ENCODE assay signal across 12 cellular contexts in the genomic region with DNA sequence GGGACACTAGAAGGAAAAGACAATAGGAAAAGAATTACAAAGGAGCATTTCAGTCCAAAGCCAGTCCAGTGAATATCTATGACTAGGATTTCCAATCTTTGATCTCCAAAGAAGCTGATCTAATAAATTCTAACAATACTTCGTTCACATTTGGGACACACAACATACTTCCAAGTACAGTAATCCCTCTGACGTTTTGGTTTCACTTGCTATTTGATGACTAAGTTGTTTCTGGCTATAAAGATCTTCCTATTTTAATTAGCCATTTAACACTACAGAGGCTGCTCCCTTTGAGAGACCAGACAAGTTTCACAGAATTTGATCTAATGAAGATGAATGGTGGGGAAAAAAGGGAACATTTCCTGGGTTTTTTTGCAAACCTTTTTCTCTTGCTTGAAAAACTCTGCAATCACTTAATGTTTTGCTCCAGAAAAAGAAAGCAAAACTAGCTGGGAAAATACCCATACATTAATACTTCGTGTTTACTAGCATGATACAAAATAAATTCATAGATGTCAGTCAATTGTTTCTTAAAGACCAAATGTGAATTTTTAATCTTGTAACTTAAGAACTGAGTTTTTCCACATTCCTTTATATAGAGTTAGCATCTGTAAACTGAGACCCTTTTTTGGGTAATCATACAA. TPM values are rescaled to one million over a fixed set of nuclear protein-coding genes. Genes with fewer than 3 reads are reported as not detected.
DNase-seq lines count a peak whose midpoint lies in the region; ATAC-seq and TF ChIP-seq lines count a peak whose summit lies in the region.
"Had no signal": no experiment of that assay in that cellular context is flagged by ENCODE, and none has a peak within 500 bp of the region (broad histone marks: within the 10 kb centered on the region; RNA-seq: fewer than 3 reads in every experiment).

No MANE protein-coding gene starts in this region.

- CTCF ChIA-PET in MCF 10A (lab: Yijun Ruan, JAX) = no interaction called here

- no peak for TF ChIP-seq POLR2A in breast epithelium (IDR thresholded peaks at IDR 0.05)

- no TSS peak for BruUV-seq in MCF 10A (replicated peaks; lab: Mats Ljungman, UMichigan)

- no peak overlapping the region for H3K27ac Mint-ChIP-seq in MCF 10A (ENCODE audit: low read depth, unreplicated experiment)
- H3K27ac Mint-ChIP-seq in stimulated activated naive CD8-positive, alpha-beta T cell treated with anti-CD3 and anti-CD28 coated beads, Interleukin-15, amount 100 ng/mL, for 72 hours = peak overlapping the region in 1 of 2 donors; percentile 80

- H3K27ac ChIP-seq in breast epithelium = no peak overlapping the region
- H3K27ac ChIP-seq: colonic mucosa, right lobe of liver had no signal

- H3K4me1 ChIP-seq in breast epithelium = no peaks in the 10 kb centered on the region
- H3K4me1 ChIP-seq: colonic mucosa, right lobe of liver had no signal

- peaks cover 22% of the 10 kb centered on the region for H3K36me3 Mint-ChIP-seq in MCF 10A (ENCODE audit: insufficient read depth, unreplicated experiment)

- peak; percentile 21 for DNase-seq in MCF 10A (ENCODE audit: unreplicated experiment)
- no peak for DNase-seq in breast epithelium (ENCODE audit: low spot score in 2 of 2)
- DNase-seq in fibroblast of pulmonary artery (ENCODE audit: low read depth) = peak; percentile 45
- no peak for DNase-seq in stimulated activated naive CD8-positive, alpha-beta T cell treated with anti-CD3 and anti-CD28 coated beads, Interleukin-15, amount 100 ng/mL, for 72 hours
- DNase-seq: C1 segment of cervical spinal cord, colonic mucosa, NCI-H1694, right lobe of liver had no signal

- H3K4me1 Mint-ChIP-seq in MCF 10A (ENCODE audit: insufficient read depth, unreplicated experiment) = no peaks in the 10 kb centered on the region
- peaks cover 24% of the 10 kb centered on the region for H3K4me1 Mint-ChIP-seq in stimulated activated naive CD8-positive, alpha-beta T cell treated with anti-CD3 and anti-CD28 coated beads, Interleukin-15, amount 100 ng/mL, for 72 hours

- H3K4me3 ChIP-seq in breast epithelium (no peak overlapping the region), WI38 (ENCODE audit: low read depth, low read length) (peak overlapping the region; percentile 22; the same call in 1 of the 2 replicates), fibroblast of pulmonary artery (replicated peaks; ENCODE audit: low read depth, low read length) (peak overlapping the region; percentile 18)
- H3K4me3 ChIP-seq: colonic mucosa had no signal

- no peaks in the 10 kb centered on the region for H3K9me3 Mint-ChIP-seq in MCF 10A (ENCODE audit: unreplicated experiment)
- peaks cover 0 to 13% of the 10 kb centered on the region in 2 donors for H3K9me3 Mint-ChIP-seq in stimulated activated naive CD8-positive, alpha-beta T cell treated with anti-CD3 and anti-CD28 coated beads, Interleukin-15, amount 100 ng/mL, for 72 hours

- H3K27me3 ChIP-seq in breast epithelium = no peaks in the 10 kb centered on the region
- H3K27me3 ChIP-seq: colonic mucosa, right lobe of liver had no signal

- H3K27me3 Mint-ChIP-seq in MCF 10A (ENCODE audit: insufficient read depth, unreplicated experiment) = no peaks in the 10 kb centered on the region
- H3K27me3 Mint-ChIP-seq in stimulated activated naive CD8-positive, alpha-beta T cell treated with anti-CD3 and anti-CD28 coated beads, Interleukin-15, amount 100 ng/mL, for 72 hours = no peaks in the 10 kb centered on the region

- peak overlapping the region; percentile 55 for H3K4me3 Mint-ChIP-seq in MCF 10A (ENCODE audit: unreplicated experiment)
- H3K4me3 Mint-ChIP-seq in stimulated activated naive CD8-positive, alpha-beta T cell treated with anti-CD3 and anti-CD28 coated beads, Interleukin-15, amount 100 ng/mL, for 72 hours = peak overlapping the region; percentile 33 to 45

- H3K9me3 ChIP-seq in breast epithelium = no peaks in the 10 kb centered on the region
- H3K9me3 ChIP-seq: colonic mucosa, right lobe of liver had no signal

- H3K36me3 ChIP-seq in breast epithelium = no peaks in the 10 kb centered on the region
- H3K36me3 ChIP-seq: colonic mucosa had no signal

- TF ChIP-seq CTCF in MCF 10A (IDR thresholded peaks at IDR 0.05; ENCODE audit: unreplicated experiment) (no peak), breast epithelium (IDR thresholded peaks at IDR 0.05) (no peak), WI38 (IDR thresholded peaks at IDR 0.05; ENCODE audit: low read depth, low read length) (no peak), fibroblast of pulmonary artery (IDR thresholded peaks at IDR 0.05; ENCODE audit: low read length, missing control alignments) (no peak)

- POLR2A ChIA-PET in MCF 10A (lab: Yijun Ruan, JAX) = interaction anchor here (0.7 to 1.6 kb wide), 5 partner anchors 13 to 433 kb away, joined by 3 to 6 read pairs (median 3); partner anchors contain the start of gene MRPL37

- intact Hi-C loops in MCF 10A (cut with micrococcal nuclease) (no loop called here), breast epithelium (cut with DNase I; ENCODE audit: low total_unique reads) (no loop called here)

- ATAC-seq in stimulated activated naive CD8-positive, alpha-beta T cell treated with anti-CD3 and anti-CD28 coated beads, Interleukin-15, amount 100 ng/mL, for 72 hours = no peak
- ATAC-seq in HG03097 (IDR thresholded peaks at IDR 0.05; ENCODE audit: low FRiP score, unreplicated experiment) = no peak
- ATAC-seq in GM19455 (IDR thresholded peaks at IDR 0.05; ENCODE audit: unreplicated experiment) = no peak
- no peak for ATAC-seq in GM21515 (IDR thresholded peaks at IDR 0.05; ENCODE audit: unreplicated experiment)

RNA-seq across cellular contexts. Expression of gene GLIS1, which starts 27.9 kb away (rescaled TPM):
- total RNA-seq in MCF 10A (2022) (0.93 and 1.4 TPM in 2 replicates), breast epithelium (1 to 10 TPM in 1 of 3 donors, under 1 TPM in 2; 0.16 to 2.0 (median 0.59) TPM)
- total RNA-seq: right lobe of liver had no signal

Comparison
In these comparisons a context has a peak if more than half of its experiments do, and no peak if none do; other contexts are left out.
1. DNase-seq: peak in MCF 10A (single experiment) and fibroblast of pulmonary artery (single experiment); none in breast epithelium (0 of 2) and stimulated activated naive CD8-positive, alpha-beta T cell treated with anti-CD3 and anti-CD28 coated beads, Interleukin-15, amount 100 ng/mL, for 72 hours (0 of 2).
2. H3K4me3 ChIP-seq: peak in WI38 (single experiment) and fibroblast of pulmonary artery (single experiment); none in breast epithelium (0 of 3).